In the genomic region with DNA sequence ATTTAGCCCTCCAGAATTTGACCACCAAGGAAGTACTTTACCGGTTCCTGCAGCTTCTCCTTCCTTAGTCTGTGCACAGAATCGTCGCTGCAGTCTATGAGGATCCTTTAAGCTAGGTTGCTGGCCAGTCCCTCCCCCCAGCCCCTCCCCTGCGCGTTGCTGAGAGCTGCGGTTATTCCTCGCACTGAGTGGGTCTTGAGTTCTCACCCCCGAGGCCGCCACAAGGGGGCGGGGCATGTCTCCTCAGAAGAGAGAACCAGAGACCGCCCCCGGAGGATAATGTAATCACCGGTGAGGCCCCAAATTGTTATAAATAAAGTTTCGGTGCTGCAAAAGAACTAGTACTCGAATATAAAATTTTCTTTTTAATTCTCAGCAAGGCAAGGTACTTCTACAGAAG, we compare ENCODE assay signal across 21 cellular contexts.
DNase-seq lines count a peak whose midpoint lies in the region; ATAC-seq and FAIRE-seq lines count a peak whose summit lies in the region.
"Had no signal": no experiment of that assay in that cellular context is flagged by ENCODE, and none has a peak within 500 bp of the region (broad histone marks: within the 10 kb centered on the region; RNA-seq: fewer than 3 reads in every experiment).

No MANE protein-coding gene starts in this region.

- no peak for ATAC-seq in GM18517 (IDR thresholded peaks at IDR 0.05; ENCODE audit: unreplicated experiment)
- ATAC-seq: Panc1 had no signal

- WGBS in iPS DF 6.9 (ENCODE audit: insufficient coverage, insufficient read length), result no CpG with 5 or more reads among the region's 15 CpGs

- no peaks in the 10 kb centered on the region; the same call in 1 of the 2 replicates for H3K4me1 ChIP-seq in iPS DF 6.9 (ENCODE audit: control insufficient read depth, insufficient read depth, low read length)
- H3K4me1 ChIP-seq: BLaER1 had no signal

- H3K36me3 ChIP-seq in iPS DF 6.9 (ENCODE audit: control insufficient read depth, insufficient read depth, low read length), result no peaks in the 10 kb centered on the region
- H3K36me3 ChIP-seq: BLaER1 had no signal

- no peak overlapping the region for H3K27ac ChIP-seq in iPS DF 6.9 (ENCODE audit: low read length)
- H3K27ac ChIP-seq: 22Rv1, BLaER1, HL-60, KMS-11 had no signal

- no peaks in the 10 kb centered on the region for H3K27me3 ChIP-seq in iPS DF 6.9 (ENCODE audit: control insufficient read depth, insufficient read depth, low read length)
- H3K27me3 ChIP-seq: BLaER1 had no signal

- no peak overlapping the region for H3K4me3 ChIP-seq in iPS DF 6.9 (ENCODE audit: low read length)
- H3K4me3 ChIP-seq: BLaER1 had no signal

- H3K9me3 ChIP-seq in iPS DF 6.9 (ENCODE audit: control insufficient read depth, insufficient read depth, low read length), result no peaks in the 10 kb centered on the region

- DNase-seq in DMS 273 (lab: John Stamatoyannopoulos, UW; ENCODE audit: unreplicated experiment) (peak; percentile 51), DMS 273 treated with DMSO at 0.1 percent for 48 hours (lab: John Stamatoyannopoulos, UW) (no peak), RPMI7951 (ENCODE audit: low read depth) (peak; percentile 69), iPS DF 6.9 (ENCODE audit: low read depth, low spot score) (peak; percentile 27), urothelium cell line (ENCODE audit: low spot score) (peak; percentile 0), CD1c-positive myeloid dendritic cell (ENCODE audit: extremely low spot score) (no peak), AG20443 (ENCODE audit: low spot score) (no peak)
- DNase-seq: activated CD4-positive, alpha-beta T cell treated with anti-CD3 and anti-CD28 coated beads, Interleukin-2, amount 50 U/mL, for 1 hour; activated naive CD4-positive, alpha-beta T cell treated with anti-CD3 and anti-CD28 coated beads for 36 hours; activated T-cell treated with anti-CD3 and anti-CD28 coated beads for 4 hours; aorta; effector memory CD4-positive, alpha-beta T cell; NCI-H1105 treated with DMSO at 0.1 percent for 48 hours; NCI-H2171 had no signal

- no peak for FAIRE-seq in urothelium cell line (lab: Jason Lieb, UNC)
- FAIRE-seq: keratinocyte had no signal

Comparison
In these comparisons a context has a peak if more than half of its experiments do, and no peak if none do; other contexts are left out.
1. DNase-seq: peak in DMS 273 (single experiment), RPMI7951 (single experiment), iPS DF 6.9 (single experiment) and urothelium cell line (single experiment); none in DMS 273 treated with DMSO at 0.1 percent for 48 hours (single experiment), CD1c-positive myeloid dendritic cell (single experiment) and AG20443 (single experiment).